Comparison of ENCODE assay signal across 2 cellular contexts in genomic region chr9:89563511-89564256, GRCh38.
TF ChIP-seq lines count a peak whose summit lies in the region.

No MANE protein-coding gene starts in this region.

TF ChIP-seq in HCT116, 20 proteins besides CTCF, POLR2A, EP300 and RAD21:
- no peak for TF ChIP-seq SRF (IDR thresholded peaks at IDR 0.05; ENCODE audit: low read depth)
- TF ChIP-seq FOSL1 (IDR thresholded peaks at IDR 0.05; ENCODE audit: low read depth), result no peak

TF ChIP-seq in K562, 482 proteins besides CTCF, POLR2A, EP300 and RAD21:
- TF ChIP-seq MEIS2 (IDR thresholded peaks at IDR 0.05; ENCODE audit: partially characterized antibody), result no peak
- TF ChIP-seq, protein P1, sequence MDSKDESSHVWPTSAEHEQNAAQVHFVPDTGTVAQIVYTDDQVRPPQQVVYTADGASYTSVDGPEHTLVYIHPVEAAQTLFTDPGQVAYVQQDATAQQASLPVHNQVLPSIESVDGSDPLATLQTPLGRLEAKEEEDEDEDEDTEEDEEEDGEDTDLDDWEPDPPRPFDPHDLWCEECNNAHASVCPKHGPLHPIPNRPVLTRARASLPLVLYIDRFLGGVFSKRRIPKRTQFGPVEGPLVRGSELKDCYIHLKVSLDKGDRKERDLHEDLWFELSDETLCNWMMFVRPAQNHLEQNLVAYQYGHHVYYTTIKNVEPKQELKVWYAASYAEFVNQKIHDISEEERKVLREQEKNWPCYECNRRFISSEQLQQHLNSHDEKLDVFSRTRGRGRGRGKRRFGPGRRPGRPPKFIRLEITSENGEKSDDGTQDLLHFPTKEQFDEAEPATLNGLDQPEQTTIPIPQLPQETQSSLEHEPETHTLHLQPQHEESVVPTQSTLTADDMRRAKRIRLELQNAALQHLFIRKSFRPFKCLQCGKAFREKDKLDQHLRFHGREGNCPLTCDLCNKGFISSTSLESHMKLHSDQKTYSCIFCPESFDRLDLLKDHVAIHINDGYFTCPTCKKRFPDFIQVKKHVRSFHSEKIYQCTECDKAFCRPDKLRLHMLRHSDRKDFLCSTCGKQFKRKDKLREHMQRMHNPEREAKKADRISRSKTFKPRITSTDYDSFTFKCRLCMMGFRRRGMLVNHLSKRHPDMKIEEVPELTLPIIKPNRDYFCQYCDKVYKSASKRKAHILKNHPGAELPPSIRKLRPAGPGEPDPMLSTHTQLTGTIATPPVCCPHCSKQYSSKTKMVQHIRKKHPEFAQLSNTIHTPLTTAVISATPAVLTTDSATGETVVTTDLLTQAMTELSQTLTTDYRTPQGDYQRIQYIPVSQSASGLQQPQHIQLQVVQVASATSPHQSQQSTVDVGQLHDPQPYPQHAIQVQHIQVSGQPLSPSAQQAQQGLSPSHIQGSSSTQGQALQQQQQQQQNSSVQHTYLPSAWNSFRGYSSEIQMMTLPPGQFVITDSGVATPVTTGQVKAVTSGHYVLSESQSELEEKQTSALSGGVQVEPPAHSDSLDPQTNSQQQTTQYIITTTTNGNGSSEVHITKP (IDR thresholded peaks at IDR 0.05; ENCODE audit: partially characterized antibody), result peak; percentile 88
